In genomic region chrX:39900788-39901170, GRCh38 we compare ENCODE assay signal across 12 cellular contexts.
A peak's percentile ranks its signal among the peaks of the same experiment; 100 is the strongest.
DNase-seq lines count a peak whose midpoint lies in the region.
"Had no signal": no experiment of that assay in that cellular context is flagged by ENCODE, and none has a peak within 500 bp of the region (broad histone marks: within the 10 kb centered on the region; RNA-seq: fewer than 3 reads in every experiment).

No MANE protein-coding gene starts in this region.

- H3K4me2 ChIP-seq in skeletal muscle satellite cell (ENCODE audit: low read length) = peak overlapping the region; percentile 69
- H3K4me2 ChIP-seq: A549 had no signal

- H3K36me3 ChIP-seq in skeletal muscle satellite cell (ENCODE audit: insufficient read depth, low read length) = no peaks in the 10 kb centered on the region

- peak overlapping the region; percentile 49 for H3K4me3 ChIP-seq in skeletal muscle satellite cell (ENCODE audit: low read length)
- H3K4me3 ChIP-seq: A549 had no signal

- H3K9me3 ChIP-seq in skeletal muscle satellite cell (replicated peaks; ENCODE audit: low read length) = no peaks in the 10 kb centered on the region
- H3K9me3 ChIP-seq: A549 had no signal

- peak overlapping the region; percentile 72 for H3K9ac ChIP-seq in skeletal muscle satellite cell (ENCODE audit: low read depth, low read length)

- H3K4me1 ChIP-seq in skeletal muscle satellite cell (ENCODE audit: control insufficient read depth, insufficient read depth, low read length) = peaks cover 76% of the 10 kb centered on the region

- in situ Hi-C loops in G401 (cut with HindIII; ENCODE audit: low sequenced_read_pairs) = no loop called here

- peak; percentile 6 to 53 for DNase-seq in NCI-H2081 (lab: John Stamatoyannopoulos, UW)
- DNase-seq in NCI-H2081 treated with DMSO at 0.1 percent for 48 hours (lab: John Stamatoyannopoulos, UW) = no peak
- peak; percentile 46 for DNase-seq in NCI-H345 (lab: John Stamatoyannopoulos, UW)
- DNase-seq in fibroblast of peridontal ligament (ENCODE audit: extremely low read depth) = peak; percentile 17
- no peak for DNase-seq in NOMO-1 (lab: John Stamatoyannopoulos, UW; ENCODE audit: unreplicated experiment in 2 of 2)
- DNase-seq in G401 (ENCODE audit: low spot score) = no peak
- no peak for DNase-seq in stimulated activated CD4-positive, alpha-beta T cell treated with anti-CD3 and anti-CD28 coated beads, Interleukin-2, amount 100 ng/mL, for 24 hours
- DNase-seq: naive thymus-derived CD8-positive, alpha-beta T cell; NK-92 treated with Interleukin-12 subunit alpha and Interleukin-12 subunit beta, amount 100 ng/mL, for 24 hours; T-helper 17 cell had no signal

- H3K27me3 ChIP-seq in skeletal muscle satellite cell (ENCODE audit: control insufficient read depth, insufficient read depth, low read length) = no peaks in the 10 kb centered on the region

Comparison
In these comparisons a context has a peak if more than half of its experiments do, and no peak if none do; other contexts are left out.
1. DNase-seq: peak in NCI-H2081 (2 of 2), NCI-H345 (single experiment) and fibroblast of peridontal ligament (single experiment); none in NCI-H2081 treated with DMSO at 0.1 percent for 48 hours (single experiment), NOMO-1 (0 of 2), G401 (single experiment) and stimulated activated CD4-positive, alpha-beta T cell treated with anti-CD3 and anti-CD28 coated beads, Interleukin-2, amount 100 ng/mL, for 24 hours (0 of 2).